Comparison of ENCODE assay signal across 8 cellular contexts in genomic region chr2:121356058-121356640, GRCh38.
DNase-seq lines count a peak whose midpoint lies in the region; ATAC-seq, FAIRE-seq and TF ChIP-seq lines count a peak whose summit lies in the region.

No MANE protein-coding gene starts in this region.

- TF ChIP-seq CTCF in GM10248 (IDR thresholded peaks at IDR 0.05; ENCODE audit: control extremely low read depth, extremely low read depth, low read depth, missing control alignments) (peak; percentile 61), LNCaP clone FGC (IDR thresholded peaks at IDR 0.05; ENCODE audit: control insufficient read depth, extremely low read depth, insufficient read depth) (peak; percentile 57), PC-9 (conservative IDR thresholded peaks at IDR 0.05) (peak; percentile 92), mesothelial cell of epicardium (IDR thresholded peaks at IDR 0.05; ENCODE audit: unreplicated experiment) (peak; percentile 65)

- peaks cover 3% of the 10 kb centered on the region for H3F3A ChIP-seq in PC-9 (ENCODE audit: insufficient read depth, low read depth)

- H3K4me3 ChIP-seq in LNCaP clone FGC (ENCODE audit: low read depth, low read length), result peak overlapping the region; percentile 23; the same call in 1 of the 2 replicates
- H3K4me3 ChIP-seq in PC-9, result no peak overlapping the region

- H3K27ac Mint-ChIP-seq in mesothelial cell of epicardium, result no peak overlapping the region

- intact Hi-C loops in PC-9 (cut with micrococcal nuclease; ENCODE audit: unreplicated experiment), result loop anchor here (1.0 to 10.0 kb wide), 3 partner anchors 228 to 661 kb away; no protein-coding TSS in a partner anchor

- POLR2A ChIA-PET in GM10248 (lab: Yijun Ruan, JAX) (no interaction called here), PC-9 (lab: Charles Lee; ENCODE audit: unreplicated experiment) (interaction anchor here (0.5 to 1.2 kb wide), 2 partner anchors 227 to 261 kb away, joined by 3 to 4 read pairs; no protein-coding TSS in a partner anchor)

- CTCF ChIA-PET in GM10248 (lab: Yijun Ruan, JAX) (interaction anchor here (0.8 to 3.9 kb wide), 26 partner anchors 9 to 416 kb away, joined by 3 to 36 read pairs (median 4); no protein-coding TSS in a partner anchor), PC-9 (lab: Charles Lee) (interaction anchor here (0.6 to 5.0 kb wide), 13 partner anchors 48 to 392 kb away, joined by 3 to 59 read pairs (median 6); no protein-coding TSS in a partner anchor)

- H3K4me3 Mint-ChIP-seq in mesothelial cell of epicardium, result no peak overlapping the region

- H3K9me2 ChIP-seq in PC-9 (ENCODE audit: insufficient read depth), result no peaks in the 10 kb centered on the region

- H4K20me1 ChIP-seq in PC-9 (ENCODE audit: insufficient read depth), result no peaks in the 10 kb centered on the region

- peak; percentile 45 for FAIRE-seq in endometrium (lab: Jason Lieb, UNC)

- H3K4me2 ChIP-seq in PC-9, result no peak overlapping the region

- no peaks in the 10 kb centered on the region for H3K27me3 Mint-ChIP-seq in mesothelial cell of epicardium (ENCODE audit: low read depth)

- ATAC-seq in HG03025 (IDR thresholded peaks at IDR 0.05; ENCODE audit: low FRiP score, unreplicated experiment), result no peak

- peak; percentile 79 for DNase-seq in ACHN
- peak; percentile 57 for DNase-seq in GM10248 (ENCODE audit: extremely low spot score)
- DNase-seq in LNCaP clone FGC (ENCODE audit: low read depth), result peak; percentile 77
- DNase-seq in PC-9, result peak; percentile 56 to 72
- DNase-seq in mesothelial cell of epicardium (ENCODE audit: low spot score in 2 of 2, unreplicated experiment in 2 of 2), result peak in 1 of 2 experiments; percentile 50
- no peak for DNase-seq in activated effector memory CD4-positive, alpha-beta T cell treated with Interleukin-2 at 50 U/mL for 16 hours

- H2AFZ ChIP-seq in PC-9, result no peak overlapping the region

- no peaks in the 10 kb centered on the region for H3K4me1 Mint-ChIP-seq in mesothelial cell of epicardium

- peaks cover 23% of the 10 kb centered on the region for H3K36me3 ChIP-seq in PC-9 (ENCODE audit: low read depth)

- no peak overlapping the region for H3K27ac ChIP-seq in PC-9

- H3K36me3 Mint-ChIP-seq in mesothelial cell of epicardium, result peaks cover 13% of the 10 kb centered on the region

- peaks cover 12% of the 10 kb centered on the region for H3K4me1 ChIP-seq in PC-9 (replicated peaks; ENCODE audit: insufficient read depth)

- no peaks in the 10 kb centered on the region for H3K27me3 ChIP-seq in PC-9 (ENCODE audit: insufficient read depth, low read depth)

- no TSS peak for BruUV-seq in PC-9 (replicated peaks; lab: Mats Ljungman, UMichigan)

- no peaks in the 10 kb centered on the region for H3K9me3 Mint-ChIP-seq in mesothelial cell of epicardium

- in situ Hi-C loops in ACHN (cut with HindIII; ENCODE audit: low pct_ligation_motif_present, low pct_unique_long_range_greater_than_20kb, low sequenced_read_pairs), result no loop called here

- no peaks in the 10 kb centered on the region for H3K79me2 ChIP-seq in PC-9 (ENCODE audit: low read depth)

- no peaks in the 10 kb centered on the region for H3K9me3 ChIP-seq in PC-9 (ENCODE audit: insufficient read depth, low read depth)
